2 cellular contexts compared by ENCODE assay signal in genomic region chr1:223399393-223399792, GRCh38. TPM values are rescaled to one million over a fixed set of nuclear protein-coding genes. Genes with fewer than 3 reads are reported as not detected.
"Had no signal": no experiment of that assay in that cellular context is flagged by ENCODE, and none has a peak within 500 bp of the region (broad histone marks: within the 10 kb centered on the region; RNA-seq: fewer than 3 reads in every experiment).

No MANE protein-coding gene starts in this region.

RNA-seq across cellular contexts. Expression of gene CCDC185, which starts 6.2 kb away (rescaled TPM):
- total RNA-seq: G401, GM12878 had no signal
- polyA plus RNA-seq: GM12878 had no signal

RNA-seq across cellular contexts. Expression of gene SUSD4, which starts 35.4 kb away (rescaled TPM):
- total RNA-seq: G401 had no signal
